16 cellular contexts compared by ENCODE assay signal in genomic region chr5:104170906-104171305, GRCh38.
"Had no signal": no experiment of that assay in that cellular context is flagged by ENCODE, and none has a peak within 500 bp of the region (broad histone marks: within the 10 kb centered on the region; RNA-seq: fewer than 3 reads in every experiment).

No MANE protein-coding gene starts in this region.

- H3K27me3 ChIP-seq: tibial nerve, uterus had no signal

- H3K4me3 ChIP-seq: tibial nerve, uterus had no signal

- H3K9me3 ChIP-seq: tibial nerve, uterus had no signal

- H3K27ac ChIP-seq: tibial nerve, uterus had no signal

- DNase-seq: activated CD4-positive, CD25-positive, alpha-beta regulatory T cell treated with anti-CD3 and anti-CD28 coated beads, Interleukin-2, amount 50 U/mL, for 72 hours; activated naive CD4-positive, alpha-beta T cell treated with anti-CD3 and anti-CD28 coated beads, Interleukin-2, amount 10 ng/mL, durations not matched to agents 7 days and 5 days; activated T-cell treated with anti-CD3 and anti-CD28 coated beads for 4 hours; central memory CD4-positive, alpha-beta T cell; effector memory CD4-positive, alpha-beta T cell; hypothalamus; stimulated activated CD4-positive, alpha-beta T cell treated with anti-CD3 and anti-CD28 coated beads, Interleukin-12 subunit alpha, Interleukin-12 subunit beta, amount 100 ng/mL, for 4 hours; stimulated activated CD4-positive, alpha-beta T cell treated with anti-CD3 and anti-CD28 coated beads, Interleukin-4, amount 100 ng/mL, for 1 hour; stimulated activated naive CD4-positive, alpha-beta T cell; substantia nigra; T-cell; T-helper 9 cell; uterus had no signal

- H3K36me3 ChIP-seq: tibial nerve, uterus had no signal

- H3K4me1 ChIP-seq: tibial nerve, uterus had no signal

- ATAC-seq: activated T-helper 17 cell treated with anti-CD3 and anti-CD28 coated beads, Interleukin-2, amount 50 U/mL, for 72 hours; natural killer cell treated with Interleukin-12 subunit alpha and Interleukin-12 subunit beta and Interleukin-15 and Interleukin-18, amount 100 ng/mL, for 72 hours; T-cell had no signal
